Comparison of ENCODE assay signal across 12 cellular contexts in genomic region chr18:8359481-8359880, GRCh38.
"Had no signal": no experiment of that assay in that cellular context is flagged by ENCODE, and none has a peak within 500 bp of the region (broad histone marks: within the 10 kb centered on the region; RNA-seq: fewer than 3 reads in every experiment).

No MANE protein-coding gene starts in this region.

- H3K9me3 ChIP-seq: SJCRH30 had no signal

- H3K4me3 ChIP-seq: SJCRH30 had no signal

- H3K36me3 ChIP-seq: SJCRH30 had no signal

- H3K27ac ChIP-seq: RWPE1, SJCRH30 had no signal

- DNase-seq: KBM-7, MV-4-11, NCI-H1048, NCI-H1105, NCI-H1436 treated with DMSO at 0.1 percent for 48 hours, NCI-H1694, NCI-H1930, NCI-H2227 treated with DMSO at 0.1 percent for 48 hours, NCI-H526 treated with DMSO at 0.1 percent for 48 hours, SHP77, SJCRH30 had no signal

- H3K4me1 ChIP-seq: SJCRH30 had no signal

- H3K27me3 ChIP-seq: SJCRH30 had no signal
